8 cellular contexts compared by ENCODE assay signal in genomic region chr11:14891143-14892035, GRCh38. TPM values are rescaled to one million over a fixed set of nuclear protein-coding genes. Genes with fewer than 3 reads are reported as not detected.
DNase-seq lines count a peak whose midpoint lies in the region; ATAC-seq and TF ChIP-seq lines count a peak whose summit lies in the region.

No MANE protein-coding gene starts in this region.

- H3K27me3 ChIP-seq in DND-41 (ENCODE audit: insufficient read depth, low read length, poor library complexity) (no peaks in the 10 kb centered on the region), KMS-11 (ENCODE audit: insufficient read depth, low read depth) (no peaks in the 10 kb centered on the region), fibroblast of lung (ENCODE audit: control insufficient read depth, insufficient read depth, low read length) (no peaks in the 10 kb centered on the region)

- no peaks in the 10 kb centered on the region for H3K36me3 Mint-ChIP-seq in natural killer cell
- peaks cover 4 to 10% of the 10 kb centered on the region in 2 donors for H3K36me3 Mint-ChIP-seq in stimulated activated naive B cell treated with anti-CD40 and anti-IgM and Interleukin-4, amounts not matched to agents 10 μg/mL and 1 μg/mL and 100 μg/mL, for 72 hours

- H3K4me1 ChIP-seq in DND-41 (ENCODE audit: insufficient read depth, low read length) (peaks cover 54% of the 10 kb centered on the region), KMS-11 (ENCODE audit: low read depth, poor library complexity, severe bottlenecking) (peaks cover 30% of the 10 kb centered on the region), fibroblast of lung (ENCODE audit: control insufficient read depth, extremely low read depth, insufficient read depth, low read length) (no peaks in the 10 kb centered on the region)

- H3K36me3 ChIP-seq in DND-41 (ENCODE audit: insufficient read depth, low read length): no peaks in the 10 kb centered on the region
- H3K36me3 ChIP-seq in KMS-11 (ENCODE audit: insufficient read depth): no peaks in the 10 kb centered on the region
- H3K36me3 ChIP-seq in fibroblast of lung (ENCODE audit: control insufficient read depth, insufficient read depth, low read length): no peaks in the 10 kb centered on the region

- peaks cover 12% of the 10 kb centered on the region for H3K79me2 ChIP-seq in DND-41 (ENCODE audit: insufficient read depth, low read length)
- H3K79me2 ChIP-seq in KMS-11 (ENCODE audit: insufficient read depth, low read depth): no peaks in the 10 kb centered on the region
- no peaks in the 10 kb centered on the region for H3K79me2 ChIP-seq in fibroblast of lung (ENCODE audit: control insufficient read depth, insufficient read depth, low read length)

- ATAC-seq in DND-41 (ENCODE audit: insufficient read depth, low read depth) (peak; percentile 53), GM21737 (IDR thresholded peaks at IDR 0.05; ENCODE audit: unreplicated experiment) (peak; percentile 57), natural killer cell (peak; percentile 65 to 81 (median 70))
- peak; percentile 68 to 78 for ATAC-seq in stimulated activated naive B cell treated with anti-CD40 and anti-IgM and Interleukin-4, amounts not matched to agents 10 μg/mL and 1 μg/mL and 100 μg/mL, for 72 hours (replicated peaks)

- DNase-seq in DND-41 (peak; percentile 88), RKO (ENCODE audit: low spot score) (peak; percentile 93), fibroblast of lung (ENCODE audit: low read depth in 2 of 2) (peak; percentile 88 to 89), natural killer cell (peak; percentile 86)
- peak; percentile 67 to 74 for DNase-seq in activated T-helper 1 cell treated with anti-CD3 and anti-CD28 coated beads, Interleukin-2, amount 50 U/mL, for 16 hours (ENCODE audit: low read depth in 1 of 2, low spot score in 1 of 2)
- DNase-seq in stimulated activated naive B cell treated with anti-CD40 and anti-IgM and Interleukin-4, amounts not matched to agents 10 μg/mL and 1 μg/mL and 100 μg/mL, for 72 hours: peak; percentile 88

- H3K27me3 Mint-ChIP-seq in natural killer cell (ENCODE audit: low read depth in 2 of 2): no peaks in the 10 kb centered on the region
- peaks cover 0 to 6% of the 10 kb centered on the region in 2 donors for H3K27me3 Mint-ChIP-seq in stimulated activated naive B cell treated with anti-CD40 and anti-IgM and Interleukin-4, amounts not matched to agents 10 μg/mL and 1 μg/mL and 100 μg/mL, for 72 hours

- H3K4me2 ChIP-seq in DND-41 (ENCODE audit: insufficient read depth, low read length) (peak overlapping the region; percentile 90), KMS-11 (peak overlapping the region; percentile 64), fibroblast of lung (ENCODE audit: extremely low read depth, insufficient read depth, low read length) (peak overlapping the region; percentile 91)

- peak overlapping the region; percentile 78 for H2AFZ ChIP-seq in DND-41 (ENCODE audit: low read depth, low read length)
- H2AFZ ChIP-seq in KMS-11 (ENCODE audit: low read depth): peak overlapping the region; percentile 77
- peak overlapping the region; percentile 91 for H2AFZ ChIP-seq in fibroblast of lung (ENCODE audit: low read length)

- H3K27ac ChIP-seq in DND-41 (ENCODE audit: low read length): peak overlapping the region; percentile 76
- peak overlapping the region; percentile 49 for H3K27ac ChIP-seq in KMS-11
- no peak overlapping the region for H3K27ac ChIP-seq in fibroblast of lung (ENCODE audit: insufficient read depth, low read length)

- H3K4me3 ChIP-seq in DND-41 (ENCODE audit: low read depth in 1 of 2, low read length in 2 of 2) (peak overlapping the region; percentile 35 to 68), KMS-11 (IDR thresholded peaks at IDR 0.05; ENCODE audit: insufficient read depth, low read depth, low read length) (no peak overlapping the region), fibroblast of lung (replicated peaks in 1 of 4; ENCODE audit: control extremely low read depth in 1 of 4, insufficient read depth in 1 of 4, low read depth in 3 of 4, low read length in 4 of 4) (peak overlapping the region; percentile 50 to 81 (median 70))

- no peaks in the 10 kb centered on the region for H3K9me3 ChIP-seq in DND-41 (ENCODE audit: insufficient read depth, low read length, severe bottlenecking)
- no peaks in the 10 kb centered on the region for H3K9me3 ChIP-seq in fibroblast of lung (ENCODE audit: control insufficient read depth, insufficient read depth, low read depth, low read length)

- H3K27ac Mint-ChIP-seq in natural killer cell: peak overlapping the region; percentile 95 to 98
- peak overlapping the region; percentile 99 for H3K27ac Mint-ChIP-seq in stimulated activated naive B cell treated with anti-CD40 and anti-IgM and Interleukin-4, amounts not matched to agents 10 μg/mL and 1 μg/mL and 100 μg/mL, for 72 hours

- H3K9me3 Mint-ChIP-seq in natural killer cell: no peaks in the 10 kb centered on the region
- H3K9me3 Mint-ChIP-seq in stimulated activated naive B cell treated with anti-CD40 and anti-IgM and Interleukin-4, amounts not matched to agents 10 μg/mL and 1 μg/mL and 100 μg/mL, for 72 hours: no peaks in the 10 kb centered on the region

- H3K9ac ChIP-seq in DND-41 (ENCODE audit: low read depth, low read length): peak overlapping the region; percentile 76
- peak overlapping the region; percentile 46; the same call in 1 of the 2 replicates for H3K9ac ChIP-seq in KMS-11
- no peak overlapping the region for H3K9ac ChIP-seq in fibroblast of lung (ENCODE audit: insufficient read depth, low read length)

- H4K20me1 ChIP-seq in DND-41 (ENCODE audit: insufficient read depth, low read length) (no peaks in the 10 kb centered on the region), KMS-11 (ENCODE audit: insufficient read depth) (no peaks in the 10 kb centered on the region), fibroblast of lung (ENCODE audit: control insufficient read depth, extremely low read depth, insufficient read depth, low read length) (no peaks in the 10 kb centered on the region)

- peaks cover 30 to 47% of the 10 kb centered on the region in 2 donors for H3K4me1 Mint-ChIP-seq in natural killer cell
- H3K4me1 Mint-ChIP-seq in stimulated activated naive B cell treated with anti-CD40 and anti-IgM and Interleukin-4, amounts not matched to agents 10 μg/mL and 1 μg/mL and 100 μg/mL, for 72 hours: peaks cover 25 to 50% of the 10 kb centered on the region in 2 donors

- H3K4me3 Mint-ChIP-seq in natural killer cell: peak overlapping the region; percentile 96
- H3K4me3 Mint-ChIP-seq in stimulated activated naive B cell treated with anti-CD40 and anti-IgM and Interleukin-4, amounts not matched to agents 10 μg/mL and 1 μg/mL and 100 μg/mL, for 72 hours: peak overlapping the region; percentile 94 to 95

- TF ChIP-seq CTCF in DND-41 (IDR thresholded peaks at IDR 0.05; ENCODE audit: borderline replicate concordance, extremely low read depth, low read length, poor library complexity, severe bottlenecking): peak; percentile 44
- no peak for TF ChIP-seq CTCF in KMS-11 (conservative IDR thresholded peaks at IDR 0.05; ENCODE audit: low read depth, low read length)
- TF ChIP-seq CTCF in fibroblast of lung (conservative IDR thresholded peaks at IDR 0.05 in 1 of 2, IDR thresholded peaks at IDR 0.05 in 1 of 2; ENCODE audit: low read depth in 1 of 2, low read length in 2 of 2): no peak
- no peak for TF ChIP-seq CTCF in natural killer cell (IDR thresholded peaks at IDR 0.05)

- intact Hi-C loops in natural killer cell (cut with micrococcal nuclease): loop anchor here (1.0 to 5.0 kb wide), 7 partner anchors 14 to 394 kb away; partner anchors contain the start of genes COPB1 and PSMA1

RNA-seq across cellular contexts. Expression of gene CYP2R1, which starts 0.6 kb away (rescaled TPM):
- total RNA-seq in fibroblast of lung (10.5 and 13.9 TPM in 2 replicates), natural killer cell (10 to 100 TPM; 14.9 to 20.3 (median 16.2) TPM)
- polyA plus RNA-seq in fibroblast of lung: 3.4 and 4.2 TPM in 2 replicates
- polyA plus RNA-seq in fibroblast of lung (2012): 3.4 and 4.7 TPM in 2 replicates
- polyA minus RNA-seq in fibroblast of lung (ENCODE audit: low replicate concordance): 7.7 and 8.5 TPM in 2 replicates
